ENCODE assay signal across 9 cellular contexts in the genomic region with DNA sequence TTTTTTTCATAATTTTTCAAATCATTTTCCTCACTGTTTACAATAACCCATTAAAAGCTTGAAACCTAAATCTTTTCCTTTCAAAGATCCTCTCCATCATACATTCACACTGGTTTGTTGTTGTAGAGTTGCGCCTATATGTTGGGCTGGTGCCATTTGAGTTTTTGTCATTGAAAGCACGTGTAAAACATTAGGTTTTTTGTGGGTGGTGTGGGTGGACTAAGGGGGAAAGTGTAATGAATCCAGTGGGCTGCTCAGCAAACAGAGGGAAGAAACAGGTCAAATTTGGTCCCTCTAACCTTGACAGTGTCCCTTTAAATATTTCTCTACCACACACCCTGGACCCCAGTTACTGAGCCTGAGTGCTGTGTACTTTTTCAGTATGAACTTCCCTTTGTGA. TPM values are rescaled to one million over a fixed set of nuclear protein-coding genes. Genes with fewer than 3 reads are reported as not detected.
"Had no signal": no experiment of that assay in that cellular context is flagged by ENCODE, and none has a peak within 500 bp of the region (broad histone marks: within the 10 kb centered on the region; RNA-seq: fewer than 3 reads in every experiment).

No MANE protein-coding gene starts in this region.

- H3K9me3 Mint-ChIP-seq: GM23338, H9, HFFc6, IgD-negative memory B cell had no signal

- H2AFZ ChIP-seq: GM23338 had no signal

- DNase-seq: H9, HCEC 1CT, HFFc6 had no signal

- H3K27me3 Mint-ChIP-seq: IgD-negative memory B cell had no signal

- H3K4me3 Mint-ChIP-seq: GM23338, H9, HFFc6, IgD-negative memory B cell had no signal

- H3K4me3 ChIP-seq: GM23338 had no signal

- ATAC-seq: GM23338, HepG2 had no signal

- H3K27ac Mint-ChIP-seq: GM23338, HFFc6, IgD-negative memory B cell had no signal

- H3K27ac ChIP-seq: HL-60 had no signal

- H3K4me2 ChIP-seq: GM23338 had no signal

- H3K4me1 Mint-ChIP-seq: GM23338, H9 had no signal

RNA-seq across cellular contexts. Expression of a gene that starts 50.4 kb away (rescaled TPM):
- total RNA-seq: GM23338, H1, H9, HepG2, HFFc6, HT1080 had no signal
